ENCODE assay signal across 28 cellular contexts in genomic region chr1:101742513-101742912, GRCh38.
"Had no signal": no experiment of that assay in that cellular context is flagged by ENCODE, and none has a peak within 500 bp of the region (broad histone marks: within the 10 kb centered on the region; RNA-seq: fewer than 3 reads in every experiment).

No MANE protein-coding gene starts in this region.

- H3K9me3 ChIP-seq: ascending aorta, breast epithelium, esophagus muscularis mucosa, gastroesophageal sphincter, heart right ventricle had no signal

- DNase-seq: activated CD4-positive, alpha-beta memory T cell treated with anti-CD3 and anti-CD28 coated beads, Interleukin-2, amount 10 ng/mL, durations not matched to agents 7 days and 5 days; activated CD4-positive, alpha-beta T cell treated with anti-CD3 and anti-CD28 coated beads for 1 hour; activated CD4-positive, alpha-beta T cell treated with anti-CD3 and anti-CD28 coated beads for 4 hours; activated CD4-positive, alpha-beta T cell treated with anti-CD3 and anti-CD28 coated beads, Interleukin-2, amount 10 ng/mL, durations not matched to agents 7 days and 5 days; activated CD4-positive, alpha-beta T cell treated with anti-CD3 and anti-CD28 coated beads, Interleukin-2, amount 50 U/mL, for 4 hours; activated CD8-positive, alpha-beta memory T cell treated with anti-CD3 and anti-CD28 coated beads, Interleukin-2, amount 50 U/mL, for 48 hours; activated gamma-delta T cell; activated naive CD4-positive, alpha-beta T cell; activated naive CD4-positive, alpha-beta T cell treated with anti-CD3 and anti-CD28 coated beads, Interleukin-2, amount 10 ng/mL, durations not matched to agents 7 days and 5 days; activated naive CD8-positive, alpha-beta T cell treated with anti-CD3 and anti-CD28 coated beads, Interleukin-2, amount 10 ng/mL, durations not matched to agents 7 days and 5 days; activated T-cell treated with anti-CD3 and anti-CD28 coated beads for 4 hours; activated T-cell treated with anti-CD3 and anti-CD28 coated beads, Interleukin-2, amount 50 U/mL, for 24 hours; activated T-cell treated with anti-CD3 and anti-CD28 coated beads, Interleukin-2, amount 50 U/mL, for 72 hours; dorsolateral prefrontal cortex; effector memory CD4-positive, alpha-beta T cell; erythroblast; foreskin melanocyte; heart right ventricle; T-helper 1 cell; T-helper 17 cell had no signal

- H3K27me3 ChIP-seq: ascending aorta, breast epithelium, dorsolateral prefrontal cortex, esophagus muscularis mucosa, gastroesophageal sphincter, heart right ventricle had no signal

- FAIRE-seq: TTC549 had no signal

- H3K4me3 ChIP-seq: ascending aorta, breast epithelium, coronary artery, dorsolateral prefrontal cortex, esophagus muscularis mucosa, gastroesophageal sphincter, heart right ventricle had no signal

- H3K36me3 ChIP-seq: ascending aorta, breast epithelium, esophagus muscularis mucosa, gastroesophageal sphincter, heart right ventricle had no signal

- H3K27ac ChIP-seq: ascending aorta, breast epithelium, coronary artery, dorsolateral prefrontal cortex, esophagus muscularis mucosa, gastroesophageal sphincter, heart right ventricle, VCaP had no signal

- ATAC-seq: activated naive CD4-positive, alpha-beta T cell treated with anti-CD3 and anti-CD28 coated beads, Interleukin-2, amount 50 U/mL, for 72 hours; activated T-cell treated with anti-CD3 and anti-CD28 coated beads, Interleukin-2, amount 50 U/mL, for 72 hours; gastroesophageal sphincter; heart right ventricle; T-helper 17 cell had no signal

- H3K4me1 ChIP-seq: ascending aorta, breast epithelium, esophagus muscularis mucosa, gastroesophageal sphincter, heart right ventricle had no signal
